ENCODE assay signal across 22 cellular contexts in genomic region chr5:73825219-73825618, GRCh38.
DNase-seq lines count a peak whose midpoint lies in the region; ATAC-seq and TF ChIP-seq lines count a peak whose summit lies in the region.
"Had no signal": no experiment of that assay in that cellular context is flagged by ENCODE, and none has a peak within 500 bp of the region (broad histone marks: within the 10 kb centered on the region; RNA-seq: fewer than 3 reads in every experiment).

No MANE protein-coding gene starts in this region.

- CTCF ChIA-PET in MCF 10A (lab: Yijun Ruan, JAX): no interaction called here
- CTCF ChIA-PET in WTC11 (lab: Charles Lee): no interaction called here

- no peak overlapping the region for H2BK15ac ChIP-seq in mesenchymal stem cell (ENCODE audit: low read depth, poor library complexity, severe bottlenecking)

- no peak overlapping the region for H3K4ac ChIP-seq in mesenchymal stem cell (ENCODE audit: low read depth in 1 of 2, low read length in 2 of 2)

- no peaks in the 10 kb centered on the region for H3K79me1 ChIP-seq in mesenchymal stem cell (replicated peaks; ENCODE audit: low read length, poor library complexity, severe bottlenecking)

- DNase-seq in breast epithelium (ENCODE audit: low spot score in 2 of 2): no peak
- DNase-seq in MCF 10A (ENCODE audit: unreplicated experiment): no peak
- DNase-seq in WTC11 (ENCODE audit: low spot score): no peak
- no peak for DNase-seq in mesenchymal stem cell
- no peak for DNase-seq in vagina (ENCODE audit: extremely low spot score in 2 of 2)
- DNase-seq in NCI-H510A (lab: John Stamatoyannopoulos, UW): no peak
- DNase-seq in AG08396 (ENCODE audit: low spot score): no peak
- DNase-seq: AML-193; C1 segment of cervical spinal cord; CD8-positive, alpha-beta T cell; H7; KBM-7; NCI-H1092; NCI-H1436 treated with DMSO at 0.1 percent for 48 hours; NCI-H1930; NCI-H510A treated with DMSO at 0.1 percent for 48 hours; NCI-H774; SHP77 treated with DMSO at 0.1 percent for 48 hours; SW 1271 had no signal

- H3K14ac ChIP-seq in mesenchymal stem cell (ENCODE audit: low read length in 2 of 2): no peak overlapping the region

- BruUV-seq in MCF 10A (replicated peaks; lab: Mats Ljungman, UMichigan): no TSS peak

- no peaks in the 10 kb centered on the region for H3K9me3 Mint-ChIP-seq in MCF 10A (ENCODE audit: unreplicated experiment)
- H3K9me3 Mint-ChIP-seq in WTC11: no peaks in the 10 kb centered on the region
- H3K9me3 Mint-ChIP-seq: CD8-positive, alpha-beta T cell had no signal

- no peaks in the 10 kb centered on the region for H3K36me3 ChIP-seq in breast epithelium
- peaks cover 0 to 14% of the 10 kb centered on the region in 2 experiments for H3K36me3 ChIP-seq in mesenchymal stem cell (ENCODE audit: control insufficient read depth in 1 of 2, insufficient read depth in 2 of 2, low read depth in 1 of 2, low read length in 2 of 2)
- H3K36me3 ChIP-seq in vagina: no peaks in the 10 kb centered on the region

- H3K4me3 ChIP-seq in breast epithelium: no peak overlapping the region
- H3K4me3 ChIP-seq in mesenchymal stem cell (ENCODE audit: insufficient read depth in 1 of 2, low read depth in 1 of 2, low read length in 2 of 2): no peak overlapping the region
- no peak overlapping the region for H3K4me3 ChIP-seq in vagina
- H3K4me3 ChIP-seq: SK-N-MC had no signal

- WGBS in mesenchymal stem cell: 94% methylated on average over 7 of the region's 7 CpGs

- H2BK5ac ChIP-seq in mesenchymal stem cell (ENCODE audit: low read depth, low read length, poor library complexity, severe bottlenecking): no peak overlapping the region

- H3K23ac ChIP-seq in mesenchymal stem cell (ENCODE audit: low read length in 2 of 2): no peak overlapping the region

- H3K36me3 Mint-ChIP-seq in MCF 10A (ENCODE audit: insufficient read depth, unreplicated experiment) (peaks cover 4% of the 10 kb centered on the region), WTC11 (no peaks in the 10 kb centered on the region)
- H3K36me3 Mint-ChIP-seq: CD8-positive, alpha-beta T cell had no signal

- TF ChIP-seq CTCF in breast epithelium (IDR thresholded peaks at IDR 0.05) (no peak), MCF 10A (IDR thresholded peaks at IDR 0.05; ENCODE audit: unreplicated experiment) (no peak), WTC11 (IDR thresholded peaks at IDR 0.05) (no peak), vagina (IDR thresholded peaks at IDR 0.05) (no peak)

- H3K4me1 Mint-ChIP-seq in MCF 10A (ENCODE audit: insufficient read depth, unreplicated experiment) (peaks cover 11% of the 10 kb centered on the region), WTC11 (no peaks in the 10 kb centered on the region)

- ATAC-seq in WTC11 (peak; percentile 53), GM21619 (IDR thresholded peaks at IDR 0.05; ENCODE audit: unreplicated experiment) (no peak)
- ATAC-seq: CD8-positive, alpha-beta T cell had no signal

- H4K91ac ChIP-seq in mesenchymal stem cell (ENCODE audit: low read length): no peak overlapping the region

- H2AFZ ChIP-seq in mesenchymal stem cell (ENCODE audit: low read depth, low read length): no peak overlapping the region

- H2BK120ac ChIP-seq in mesenchymal stem cell (ENCODE audit: low read depth, low read length): no peak overlapping the region

- H2BK12ac ChIP-seq in mesenchymal stem cell (ENCODE audit: low read length in 2 of 2): no peak overlapping the region

- no peak overlapping the region for H3K9ac ChIP-seq in mesenchymal stem cell (ENCODE audit: low read length)

- no peak overlapping the region for H3K4me2 ChIP-seq in mesenchymal stem cell (ENCODE audit: low read length, poor library complexity, severe bottlenecking)

- no peaks in the 10 kb centered on the region for H3K27me3 Mint-ChIP-seq in MCF 10A (ENCODE audit: insufficient read depth, unreplicated experiment)
- H3K27me3 Mint-ChIP-seq in WTC11 (ENCODE audit: low read depth): no peaks in the 10 kb centered on the region

- peak overlapping the region; percentile 4 for H2AK5ac ChIP-seq in mesenchymal stem cell (ENCODE audit: low read length, severe bottlenecking)

- no peak overlapping the region for H4K8ac ChIP-seq in mesenchymal stem cell (ENCODE audit: low read length)

- POLR2A ChIA-PET in MCF 10A (lab: Yijun Ruan, JAX) (no interaction called here), WTC11 (lab: Charles Lee) (no interaction called here)

- H3K18ac ChIP-seq in mesenchymal stem cell (ENCODE audit: low read depth in 1 of 2, low read length in 2 of 2): no peak overlapping the region

- H3K27me3 ChIP-seq in breast epithelium (no peaks in the 10 kb centered on the region), mesenchymal stem cell (ENCODE audit: control insufficient read depth in 1 of 2, insufficient read depth in 1 of 2, low read length in 2 of 2) (no peaks in the 10 kb centered on the region), vagina (no peaks in the 10 kb centered on the region)

- H3K27ac ChIP-seq in breast epithelium (peak overlapping the region; percentile 78 to 90), mesenchymal stem cell (ENCODE audit: low read length, poor library complexity, severe bottlenecking) (peak overlapping the region; percentile 92), vagina (peak overlapping the region; percentile 82)
- H3K27ac ChIP-seq: 22Rv1, SK-N-MC had no signal

- TF ChIP-seq POLR2A in breast epithelium (IDR thresholded peaks at IDR 0.05) (no peak), vagina (IDR thresholded peaks at IDR 0.05) (no peak)

- H3K9me3 ChIP-seq in breast epithelium: no peaks in the 10 kb centered on the region
- H3K9me3 ChIP-seq in mesenchymal stem cell (ENCODE audit: control insufficient read depth, low read length): no peaks in the 10 kb centered on the region
- no peaks in the 10 kb centered on the region for H3K9me3 ChIP-seq in vagina

- H3K4me3 Mint-ChIP-seq in MCF 10A (ENCODE audit: unreplicated experiment) (no peak overlapping the region), WTC11 (no peak overlapping the region)
- H3K4me3 Mint-ChIP-seq: CD8-positive, alpha-beta T cell had no signal

- H3K4me1 ChIP-seq in breast epithelium (peaks cover 0 to 12% of the 10 kb centered on the region in 2 donors), mesenchymal stem cell (ENCODE audit: control insufficient read depth, insufficient read depth, low read depth, low read length) (peaks cover 24% of the 10 kb centered on the region), vagina (peaks cover 65% of the 10 kb centered on the region)

- intact Hi-C loops in breast epithelium (cut with DNase I; ENCODE audit: low total_unique reads) (no loop called here), MCF 10A (cut with micrococcal nuclease) (no loop called here), vagina (cut with DNase I) (no loop called here)

- H3K27ac Mint-ChIP-seq in MCF 10A (ENCODE audit: low read depth, unreplicated experiment) (no peak overlapping the region), WTC11 (no peak overlapping the region)
- H3K27ac Mint-ChIP-seq: CD8-positive, alpha-beta T cell had no signal

TF ChIP-seq in WTC11, 78 proteins besides CTCF, POLR2A, EP300 and RAD21 (continues in another document):
- TF ChIP-seq ZNF512 (CRISPR knock-in tag; IDR thresholded peaks at IDR 0.05; ENCODE audit: borderline replicate concordance) (no peak), AR (CRISPR knock-in tag; IDR thresholded peaks at IDR 0.05) (no peak)
